8 cellular contexts compared by ENCODE assay signal in genomic region chr4:9000505-9001001, GRCh38.
A peak's percentile ranks its signal among the peaks of the same experiment; 100 is the strongest.
DNase-seq lines count a peak whose midpoint lies in the region; ATAC-seq and TF ChIP-seq lines count a peak whose summit lies in the region.
"Not testable (repeated sequence)": the region's sequence is repeated elsewhere in the genome, so short reads cannot be mapped to it uniquely, and the experiment has no call there.

No MANE protein-coding gene starts in this region.

- not testable (repeated sequence) for H3K9me1 ChIP-seq in IMR-90 (ENCODE audit: insufficient read depth, low read length)

- TF ChIP-seq RAD21 in IMR-90 (IDR thresholded peaks at IDR 0.05; ENCODE audit: low read length): peak; percentile 70

- not testable (repeated sequence) for H3K56ac ChIP-seq in IMR-90 (ENCODE audit: extremely low read depth, insufficient read depth, low read length)

- not testable (repeated sequence) for BruUV-seq in IMR-90 (replicated peaks; lab: Mats Ljungman, UMichigan)

- H4K5ac ChIP-seq in IMR-90 (ENCODE audit: low read depth, low read length): not testable (repeated sequence)

- not testable (repeated sequence) for H3K36me3 Mint-ChIP-seq in activated T-helper 1 cell treated with anti-CD3 and anti-CD28 coated beads, Interleukin-12 subunit alpha, Interleukin-12 subunit beta, Interleukin-2, Interleukin-4 antibody, amounts not matched to agents 30 ng/mL and 10 ng/mL and 1 ng/mL, durations not matched to agents 14 hours and 24 hours and 36 hours (ENCODE audit: low read depth); immature natural killer cell

- H3K9ac ChIP-seq in IMR-90 (ENCODE audit: low read depth, low read length): not testable (repeated sequence)

- H2AFZ ChIP-seq in IMR-90 (replicated peaks; ENCODE audit: low read length, poor library complexity): peak overlapping the region; percentile 76

- CTCF ChIA-PET in IMR-90 (lab: Yijun Ruan, JAX): interaction anchor here (0.6 to 0.7 kb wide), 3 partner anchors 10 to 152 kb away, joined by 3 to 4 read pairs (median 3); no protein-coding TSS in a partner anchor

- peak overlapping the region; percentile 35; the same call in 1 of the 2 replicates for H3K4me3 ChIP-seq in IMR-90 (ENCODE audit: insufficient read depth, low read depth, low read length)
- peak overlapping the region; percentile 38 for H3K4me3 ChIP-seq in psoas muscle

- DNase-seq in D341Med (ENCODE audit: low spot score) (peak; percentile 78), IMR-90 (peak; percentile 29), ecto neural progenitor cell (ENCODE audit: low spot score) (peak; percentile 73), immature natural killer cell (peak; percentile 29 to 43 (median 31)), psoas muscle (peak; percentile 55 to 65), superior temporal gyrus (ENCODE audit: extremely low spot score) (peak; percentile 45)
- peak; percentile 38 for DNase-seq in activated T-helper 1 cell treated with anti-CD3 and anti-CD28 coated beads, Interleukin-12 subunit alpha, Interleukin-12 subunit beta, Interleukin-2, Interleukin-4 antibody, amounts not matched to agents 30 ng/mL and 10 ng/mL and 1 ng/mL, durations not matched to agents 14 hours and 24 hours and 36 hours (ENCODE audit: low spot score)

- ATAC-seq in IMR-90 (ENCODE audit: low read depth): peak; percentile 72
- ATAC-seq in SK-N-SH treated with all-trans-retinoic acid at 6 μM for 48 hours: peak; percentile 46; the same call in 2 of the 3 replicates
- not testable (repeated sequence) for ATAC-seq in psoas muscle

- H2BK5ac ChIP-seq in IMR-90 (ENCODE audit: low read depth, low read length, poor library complexity, severe bottlenecking): not testable (repeated sequence)

- H3K27ac ChIP-seq in IMR-90 (ENCODE audit: insufficient read depth, low read length); psoas muscle: not testable (repeated sequence)

- POLR2A ChIA-PET in IMR-90 (lab: Charles Lee; ENCODE audit: unreplicated experiment): not testable (repeated sequence)

- H3K79me1 ChIP-seq in IMR-90 (ENCODE audit: low read depth in 1 of 2, low read length in 2 of 2): not testable (repeated sequence)

- not testable (repeated sequence) for H3K18ac ChIP-seq in IMR-90 (ENCODE audit: low read depth, low read length)

- not testable (repeated sequence) for H4K91ac ChIP-seq in IMR-90 (ENCODE audit: insufficient read depth, low read depth, low read length)

- H3K27ac Mint-ChIP-seq in activated T-helper 1 cell treated with anti-CD3 and anti-CD28 coated beads, Interleukin-12 subunit alpha, Interleukin-12 subunit beta, Interleukin-2, Interleukin-4 antibody, amounts not matched to agents 30 ng/mL and 10 ng/mL and 1 ng/mL, durations not matched to agents 14 hours and 24 hours and 36 hours; immature natural killer cell: not testable (repeated sequence)

- not testable (repeated sequence) for H3K4me1 Mint-ChIP-seq in activated T-helper 1 cell treated with anti-CD3 and anti-CD28 coated beads, Interleukin-12 subunit alpha, Interleukin-12 subunit beta, Interleukin-2, Interleukin-4 antibody, amounts not matched to agents 30 ng/mL and 10 ng/mL and 1 ng/mL, durations not matched to agents 14 hours and 24 hours and 36 hours (ENCODE audit: low read depth); immature natural killer cell

- H3K4me3 Mint-ChIP-seq in activated T-helper 1 cell treated with anti-CD3 and anti-CD28 coated beads, Interleukin-12 subunit alpha, Interleukin-12 subunit beta, Interleukin-2, Interleukin-4 antibody, amounts not matched to agents 30 ng/mL and 10 ng/mL and 1 ng/mL, durations not matched to agents 14 hours and 24 hours and 36 hours: not testable (repeated sequence)
- H3K4me3 Mint-ChIP-seq in immature natural killer cell: peak overlapping the region in 2 of 5 donors; percentile 27 to 44

- in situ Hi-C loops in IMR-90 (cut with MboI; ENCODE audit: low sequenced_read_pairs): loop anchor here (25.0 kb wide), 1 partner anchor 112 kb away; no protein-coding TSS in a partner anchor

- H3K36me3 ChIP-seq in IMR-90 (ENCODE audit: control insufficient read depth, insufficient read depth, low read length); psoas muscle (ENCODE audit: insufficient read depth in 1 of 2, low read depth in 1 of 2): not testable (repeated sequence)

- not testable (repeated sequence) for H3K27me3 ChIP-seq in IMR-90 (ENCODE audit: control insufficient read depth, insufficient read depth, low read length)
- H3K27me3 ChIP-seq in psoas muscle (ENCODE audit: insufficient read depth in 3 of 3, low read length in 2 of 3): peaks cover 0 to 16% (median 3%) of the 10 kb centered on the region in 3 donors

- peak overlapping the region; percentile 77 for H3K4me2 ChIP-seq in IMR-90 (ENCODE audit: low read depth, low read length)

- peaks cover 13% of the 10 kb centered on the region for H3K27me3 Mint-ChIP-seq in activated T-helper 1 cell treated with anti-CD3 and anti-CD28 coated beads, Interleukin-12 subunit alpha, Interleukin-12 subunit beta, Interleukin-2, Interleukin-4 antibody, amounts not matched to agents 30 ng/mL and 10 ng/mL and 1 ng/mL, durations not matched to agents 14 hours and 24 hours and 36 hours (ENCODE audit: insufficient read depth)
- H3K27me3 Mint-ChIP-seq in immature natural killer cell (ENCODE audit: low read depth in 3 of 3): not testable (repeated sequence)

- not testable (repeated sequence) for H3K9me3 ChIP-seq in IMR-90 (ENCODE audit: control insufficient read depth, insufficient read depth, low read length); psoas muscle

- not testable (repeated sequence) for H2BK20ac ChIP-seq in IMR-90 (ENCODE audit: low read depth, low read length)

- not testable (repeated sequence) for H3K4me1 ChIP-seq in IMR-90 (ENCODE audit: control insufficient read depth, insufficient read depth, low read length); psoas muscle

- not testable (repeated sequence) for H3K23ac ChIP-seq in IMR-90 (ENCODE audit: low read depth, low read length)

- 1% methylated on average over 26 of the region's 52 CpGs; no CpG with 5 or more reads in 1 of the 2 experiments for WGBS in IMR-90 (ENCODE audit: extremely low coverage in 2 of 2, insufficient read length in 1 of 2), 2 experiments
- WGBS in psoas muscle, 3 donors: 0 to 3% (median 1%) methylated on average over 37 to 52 of the region's 52 CpGs

- H4K8ac ChIP-seq in IMR-90 (ENCODE audit: low read depth in 2 of 2, low read length in 2 of 2): not testable (repeated sequence)

- H2AK5ac ChIP-seq in IMR-90 (ENCODE audit: low read depth, low read length): not testable (repeated sequence)

- not testable (repeated sequence) for H4K20me1 ChIP-seq in IMR-90 (ENCODE audit: insufficient read depth, low read length)

- H2BK15ac ChIP-seq in IMR-90 (ENCODE audit: low read depth, low read length): not testable (repeated sequence)

- not testable (repeated sequence) for H3K9me3 Mint-ChIP-seq in activated T-helper 1 cell treated with anti-CD3 and anti-CD28 coated beads, Interleukin-12 subunit alpha, Interleukin-12 subunit beta, Interleukin-2, Interleukin-4 antibody, amounts not matched to agents 30 ng/mL and 10 ng/mL and 1 ng/mL, durations not matched to agents 14 hours and 24 hours and 36 hours; immature natural killer cell

- not testable (repeated sequence) for H3K4ac ChIP-seq in IMR-90 (ENCODE audit: low read depth, low read length)

- dilution Hi-C loops in IMR-90 (cut with HindIII; ENCODE audit: low sequenced_read_pairs, unreplicated experiment): not testable (repeated sequence)

- intact Hi-C loops in IMR-90 (cut with micrococcal nuclease); activated T-helper 1 cell treated with anti-CD3 and anti-CD28 coated beads, Interleukin-12 subunit alpha, Interleukin-12 subunit beta, Interleukin-2, Interleukin-4 antibody, amounts not matched to agents 30 ng/mL and 10 ng/mL and 1 ng/mL, durations not matched to agents 14 hours and 24 hours and 36 hours (cut with micrococcal nuclease); psoas muscle (cut with DNase I): not testable (repeated sequence)

- H2BK120ac ChIP-seq in IMR-90 (ENCODE audit: low read depth, low read length): not testable (repeated sequence)

- TF ChIP-seq CTCF in IMR-90 (conservative IDR thresholded peaks at IDR 0.05; ENCODE audit: low read depth, low read length) (peak; percentile 76), psoas muscle (IDR thresholded peaks at IDR 0.05) (peak; percentile 60)

- H3K14ac ChIP-seq in IMR-90 (replicated peaks; ENCODE audit: low read depth, low read length): not testable (repeated sequence)

- not testable (repeated sequence) for H2AK9ac ChIP-seq in IMR-90 (replicated peaks; ENCODE audit: low read depth, low read length, poor library complexity)

- not testable (repeated sequence) for TF ChIP-seq POLR2A in IMR-90 (IDR thresholded peaks at IDR 0.05; ENCODE audit: low read depth, low read length)

TF ChIP-seq in IMR-90, 13 proteins besides CTCF, POLR2A, EP300 and RAD21:
- peak; percentile 53; the same call in 1 of the 2 replicates for TF ChIP-seq MXI1 (IDR thresholded peaks at IDR 0.05; ENCODE audit: borderline replicate concordance, low read depth, low read length)
- peak; percentile 71 for TF ChIP-seq SMC3 (IDR thresholded peaks at IDR 0.05; ENCODE audit: low read depth, low read length)
